ENCODE assay signal across 1 cellular context in genomic region chr6:36897629-36898028, GRCh38.
TF ChIP-seq lines count a peak whose summit lies in the region.

No MANE protein-coding gene starts in this region.

TF ChIP-seq in IMR-90, 13 proteins besides CTCF, POLR2A, EP300 and RAD21:
- TF ChIP-seq FOS (IDR thresholded peaks at IDR 0.05; ENCODE audit: low read depth, low read length) (no peak), SMC3 (IDR thresholded peaks at IDR 0.05; ENCODE audit: low read depth, low read length) (peak; percentile 40)
